17 cellular contexts compared by ENCODE assay signal in the genomic region with DNA sequence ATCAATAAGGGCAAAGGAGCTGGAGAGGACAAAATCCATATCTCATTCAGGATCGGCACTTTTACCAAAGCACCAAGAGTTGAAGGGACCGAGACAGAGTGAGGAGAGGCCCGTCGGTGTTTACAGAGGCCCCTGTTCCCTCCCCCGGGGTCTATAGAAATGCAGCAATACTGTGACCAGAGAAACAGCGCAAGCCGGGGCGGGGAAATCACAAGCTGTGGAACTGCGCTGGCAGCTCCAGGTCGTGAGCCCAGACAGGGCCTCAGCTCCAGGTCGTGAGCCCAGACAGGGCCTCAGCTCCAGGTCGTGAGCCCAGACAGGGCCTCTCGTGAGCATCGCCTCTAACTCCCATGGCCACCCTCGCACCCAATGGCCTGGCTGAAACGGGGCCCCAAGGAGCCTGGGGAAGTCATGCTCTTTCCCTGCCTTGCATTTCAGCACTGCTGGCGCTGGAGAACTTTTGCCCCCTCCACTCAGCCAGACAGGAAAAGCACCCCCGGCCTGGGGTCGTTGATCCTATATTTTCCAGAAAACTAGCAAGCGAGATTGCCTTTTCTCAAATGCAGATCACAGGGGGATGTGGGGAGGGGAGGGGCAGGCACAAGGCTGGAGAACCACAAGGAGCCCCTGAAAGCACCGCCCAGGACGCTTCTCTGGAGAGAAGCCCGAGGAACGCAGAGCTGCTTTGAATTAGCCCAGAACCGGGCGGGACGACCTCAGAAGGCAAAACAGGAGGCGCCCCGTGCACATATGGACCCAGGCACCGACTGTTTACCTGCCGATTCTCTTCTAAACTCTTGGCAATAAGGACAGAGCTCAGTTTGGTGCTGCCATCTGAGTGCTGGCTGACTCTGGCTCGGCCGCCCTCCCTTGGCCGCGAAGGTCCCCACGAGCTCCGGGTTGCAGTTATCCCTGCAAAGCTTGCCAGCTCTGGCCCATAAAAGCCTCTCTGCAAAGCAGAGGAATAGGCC.
DNase-seq lines count a peak whose midpoint lies in the region; ATAC-seq, FAIRE-seq and TF ChIP-seq lines count a peak whose summit lies in the region.
"Had no signal": no experiment of that assay in that cellular context is flagged by ENCODE, and none has a peak within 500 bp of the region (broad histone marks: within the 10 kb centered on the region; RNA-seq: fewer than 3 reads in every experiment).

No MANE protein-coding gene starts in this region.

- no peak for TF ChIP-seq POLR2A in HepG2 (IDR thresholded peaks at IDR 0.05; ENCODE audit: insufficient read depth in 1 of 2, low read depth in 2 of 2, low read length in 2 of 2)

- H3K27me3 ChIP-seq in liver (ENCODE audit: control insufficient read depth in 4 of 4, insufficient read depth in 4 of 4, low read length in 3 of 4) (no peaks in the 10 kb centered on the region), HepG2 (ENCODE audit: control insufficient read depth in 1 of 2, insufficient read depth in 2 of 2, low read length in 2 of 2) (peaks cover 0 to 3% of the 10 kb centered on the region in 2 experiments; a peak in 1 of 5 replicates)
- H3K27me3 ChIP-seq: BLaER1 had no signal

- CTCF ChIA-PET in HepG2 (lab: Yijun Ruan, JAX; ENCODE audit: low intra/inter-chr PET ratio, low total read pairs), result no interaction called here

- peaks cover 40% of the 10 kb centered on the region for H3K4me1 Mint-ChIP-seq in mesothelial cell of epicardium
- H3K4me1 Mint-ChIP-seq in CD14-positive monocyte, result peaks cover 9% of the 10 kb centered on the region
- H3K4me1 Mint-ChIP-seq: CD8-positive, alpha-beta memory T cell had no signal

- POLR2A ChIA-PET in HepG2 (lab: Yijun Ruan, JAX), result no interaction called here

- WGBS in liver, result 87% methylated on average over 37 of the region's 37 CpGs
- WGBS in HepG2 (ENCODE audit: low lambda C conversion rate), result 50% methylated on average over 30 of the region's 37 CpGs

- H3K27ac Mint-ChIP-seq in mesothelial cell of epicardium, result no peak overlapping the region
- H3K27ac Mint-ChIP-seq in CD14-positive monocyte, result peak overlapping the region in 1 of 7 donors; percentile 26
- H3K27ac Mint-ChIP-seq: CD8-positive, alpha-beta memory T cell had no signal

- H3K36me3 ChIP-seq in liver (ENCODE audit: control insufficient read depth in 4 of 4, insufficient read depth in 3 of 4, low read depth in 1 of 4, low read length in 3 of 4) (no peaks in the 10 kb centered on the region), HepG2 (replicated peaks in 1 of 2; ENCODE audit: control insufficient read depth in 1 of 2, insufficient read depth in 2 of 2, low read length in 2 of 2) (no peaks in the 10 kb centered on the region)
- H3K36me3 ChIP-seq: BLaER1 had no signal

- H3K79me2 ChIP-seq in HepG2 (ENCODE audit: insufficient read depth, low read length), result no peaks in the 10 kb centered on the region

- H3K27me3 Mint-ChIP-seq in mesothelial cell of epicardium (ENCODE audit: low read depth) (no peaks in the 10 kb centered on the region), CD14-positive monocyte (ENCODE audit: low read depth in 3 of 3) (peaks cover 37 to 43% (median 43%) of the 10 kb centered on the region in 3 donors)

- H3K9me3 Mint-ChIP-seq in mesothelial cell of epicardium (no peaks in the 10 kb centered on the region), CD14-positive monocyte (peaks cover 0 to 7% (median 1%) of the 10 kb centered on the region in 7 donors)

- H2AFZ ChIP-seq in HepG2 (ENCODE audit: low read length), result no peak overlapping the region

- TF ChIP-seq EP300 in HepG2 (IDR thresholded peaks at IDR 0.05; ENCODE audit: low read depth in 2 of 2, low read length in 2 of 2) (no peak), HepG2 (CRISPR knock-in tag; IDR thresholded peaks at IDR 0.05; ENCODE audit: borderline replicate concordance) (no peak)

- no peak overlapping the region for H3K4me2 ChIP-seq in HepG2 (ENCODE audit: low read depth, low read length)
- H3K4me2 ChIP-seq: BLaER1, KMS-11 had no signal

- in situ Hi-C loops in HepG2 (cut with HindIII; ENCODE audit: extremely low pct_ligation_motif_present, low pct_unique_long_range_greater_than_20kb), result no loop called here

- no peaks in the 10 kb centered on the region for H3K9me3 ChIP-seq in liver (ENCODE audit: control insufficient read depth in 4 of 4, low read length in 3 of 4)
- no peaks in the 10 kb centered on the region for H3K9me3 ChIP-seq in HepG2 (ENCODE audit: low read length)
- H3K9me3 ChIP-seq: BLaER1 had no signal

- no peak for FAIRE-seq in HepG2 (lab: Jason Lieb, UNC)
- FAIRE-seq: GM19239 had no signal

- no TSS peak for BruUV-seq in HepG2 (replicated peaks; lab: Mats Ljungman, UMichigan)

- no peaks in the 10 kb centered on the region for H4K20me1 ChIP-seq in HepG2 (ENCODE audit: insufficient read depth, low read length)
- H4K20me1 ChIP-seq: BLaER1 had no signal

- TF ChIP-seq CTCF in liver (IDR thresholded peaks at IDR 0.05; ENCODE audit: low read depth, low read length, missing input control) (no peak), HepG2 (CRISPR knock-in tag; IDR thresholded peaks at IDR 0.05) (no peak), mesothelial cell of epicardium (IDR thresholded peaks at IDR 0.05; ENCODE audit: unreplicated experiment) (no peak), CD14-positive monocyte (IDR thresholded peaks at IDR 0.05) (no peak)

- no peak for DNase-seq in HepG2 (ENCODE audit: low spot score)
- peak; percentile 35 for DNase-seq in iPS-NIHi11 (ENCODE audit: low spot score)
- peak; percentile 60 for DNase-seq in posterior vena cava (ENCODE audit: low spot score)
- DNase-seq in mesothelial cell of epicardium (ENCODE audit: low spot score in 2 of 2, unreplicated experiment in 2 of 2), result no peak
- DNase-seq in left ventricle myocardium superior, result no peak
- no peak for DNase-seq in CD14-positive monocyte (ENCODE audit: low spot score)
- DNase-seq: 8988T; CD8-positive, alpha-beta memory T cell; NCI-H2029; NCI-H2171; RPMI8226; SIG-M5 had no signal

- H3K27ac ChIP-seq in liver (ENCODE audit: low read depth in 1 of 2, low read length in 2 of 2), result no peak overlapping the region
- H3K27ac ChIP-seq in HepG2 (ENCODE audit: extremely low read length, insufficient read depth, low read length), result no peak overlapping the region
- H3K27ac ChIP-seq: BLaER1, KMS-11 had no signal

- H3K4me1 ChIP-seq in liver (ENCODE audit: control insufficient read depth in 4 of 4, insufficient read depth in 4 of 4, low read length in 3 of 4) (no peaks in the 10 kb centered on the region), HepG2 (ENCODE audit: insufficient read depth, low read length) (no peaks in the 10 kb centered on the region)
- H3K4me1 ChIP-seq: BLaER1 had no signal

- H3K9ac ChIP-seq in liver (ENCODE audit: low read depth in 1 of 2, low read length in 2 of 2) (no peak overlapping the region), HepG2 (ENCODE audit: insufficient read depth, low read depth, low read length) (no peak overlapping the region)
- H3K9ac ChIP-seq: BLaER1, KMS-11 had no signal

- ATAC-seq in HepG2, result no peak
- no peak for ATAC-seq in left ventricle myocardium superior
- no peak for ATAC-seq in HG03442 (IDR thresholded peaks at IDR 0.05; ENCODE audit: unreplicated experiment)

- no peaks in the 10 kb centered on the region for H3K36me3 Mint-ChIP-seq in mesothelial cell of epicardium
- no peaks in the 10 kb centered on the region for H3K36me3 Mint-ChIP-seq in CD14-positive monocyte
- H3K36me3 Mint-ChIP-seq: CD8-positive, alpha-beta memory T cell had no signal

- H3K4me3 Mint-ChIP-seq in mesothelial cell of epicardium (no peak overlapping the region), CD14-positive monocyte (no peak overlapping the region)
- H3K4me3 Mint-ChIP-seq: CD8-positive, alpha-beta memory T cell had no signal

- TF ChIP-seq RAD21 in liver (IDR thresholded peaks at IDR 0.05) (no peak), HepG2 (CRISPR knock-in tag; IDR thresholded peaks at IDR 0.05) (no peak)

- H3K4me3 ChIP-seq in liver (ENCODE audit: low read depth in 1 of 3, low read length in 3 of 3), result no peak overlapping the region
- H3K4me3 ChIP-seq in HepG2 (replicated peaks in 1 of 3; ENCODE audit: insufficient read depth in 1 of 3, low read depth in 2 of 3, low read length in 3 of 3), result no peak overlapping the region
- H3K4me3 ChIP-seq: BLaER1 had no signal

- intact Hi-C loops in HepG2 (cut with micrococcal nuclease; ENCODE audit: unreplicated experiment) (no loop called here), posterior vena cava (cut with DNase I) (loop anchor here in 1 of 2 donors (10.0 kb wide), 1 partner anchor 149 kb away; no protein-coding TSS in a partner anchor), left ventricle myocardium superior (cut with micrococcal nuclease) (no loop called here), CD14-positive monocyte (cut with micrococcal nuclease) (no loop called here)

TF ChIP-seq in liver, 16 proteins besides CTCF, POLR2A, EP300 and RAD21 (continues in another document):
- TF ChIP-seq HNF4G (IDR thresholded peaks at IDR 0.05), result no peak
- no peak for TF ChIP-seq RXRA (IDR thresholded peaks at IDR 0.05)

TF ChIP-seq in HepG2, 621 proteins besides CTCF, POLR2A, EP300 and RAD21 (continues in another document):
- TF ChIP-seq ZNF7 (CRISPR knock-in tag; IDR thresholded peaks at IDR 0.05) (no peak), KDM6A (CRISPR knock-in tag; IDR thresholded peaks at IDR 0.05; ENCODE audit: low read depth) (no peak), ZNF350 (CRISPR knock-in tag; IDR thresholded peaks at IDR 0.05; ENCODE audit: borderline replicate concordance, low read depth) (no peak), ZNF737 (CRISPR knock-in tag; IDR thresholded peaks at IDR 0.05; ENCODE audit: borderline replicate concordance) (no peak), BHLHE40 (IDR thresholded peaks at IDR 0.05; ENCODE audit: low read length) (no peak), SPEN (CRISPR knock-in tag; IDR thresholded peaks at IDR 0.05; ENCODE audit: low read depth) (no peak)
- TF ChIP-seq, protein P1, sequence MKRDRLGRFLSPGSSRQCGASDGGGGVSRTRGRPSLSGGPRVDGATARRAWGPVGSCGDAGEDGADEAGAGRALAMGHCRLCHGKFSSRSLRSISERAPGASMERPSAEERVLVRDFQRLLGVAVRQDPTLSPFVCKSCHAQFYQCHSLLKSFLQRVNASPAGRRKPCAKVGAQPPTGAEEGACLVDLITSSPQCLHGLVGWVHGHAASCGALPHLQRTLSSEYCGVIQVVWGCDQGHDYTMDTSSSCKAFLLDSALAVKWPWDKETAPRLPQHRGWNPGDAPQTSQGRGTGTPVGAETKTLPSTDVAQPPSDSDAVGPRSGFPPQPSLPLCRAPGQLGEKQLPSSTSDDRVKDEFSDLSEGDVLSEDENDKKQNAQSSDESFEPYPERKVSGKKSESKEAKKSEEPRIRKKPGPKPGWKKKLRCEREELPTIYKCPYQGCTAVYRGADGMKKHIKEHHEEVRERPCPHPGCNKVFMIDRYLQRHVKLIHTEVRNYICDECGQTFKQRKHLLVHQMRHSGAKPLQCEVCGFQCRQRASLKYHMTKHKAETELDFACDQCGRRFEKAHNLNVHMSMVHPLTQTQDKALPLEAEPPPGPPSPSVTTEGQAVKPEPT (CRISPR knock-in tag; IDR thresholded peaks at IDR 0.05; ENCODE audit: low read depth), result no peak

Comparison
In these comparisons a context has a peak if more than half of its experiments do, and no peak if none do; other contexts are left out.
1. DNase-seq: peak in iPS-NIHi11 (single experiment) and posterior vena cava (single experiment); none in HepG2 (single experiment), mesothelial cell of epicardium (0 of 2), left ventricle myocardium superior (single experiment) and CD14-positive monocyte (single experiment).